18 cellular contexts compared by ENCODE assay signal in genomic region chr4:65502151-65502691, GRCh38.
A peak's percentile ranks its signal among the peaks of the same experiment; 100 is the strongest.
DNase-seq lines count a peak whose midpoint lies in the region; ATAC-seq, FAIRE-seq and TF ChIP-seq lines count a peak whose summit lies in the region.
"Had no signal": no experiment of that assay in that cellular context is flagged by ENCODE, and none has a peak within 500 bp of the region (broad histone marks: within the 10 kb centered on the region; RNA-seq: fewer than 3 reads in every experiment).

No MANE protein-coding gene starts in this region.

- POLR2A ChIA-PET in A549 (lab: Yijun Ruan, JAX) = no interaction called here

- no peak for TF ChIP-seq POLR2A in A549 (IDR thresholded peaks at IDR 0.05; ENCODE audit: low read length)

- H3K4me1 Mint-ChIP-seq in HFFc6 (ENCODE audit: low read depth) = no peaks in the 10 kb centered on the region; the same call in 1 of the 2 replicates
- H3K4me1 Mint-ChIP-seq: stimulated activated naive CD8-positive, alpha-beta T cell treated with anti-CD3 and anti-CD28 coated beads, Interleukin-15, amount 100 ng/mL, for 72 hours had no signal

- no peak for TF ChIP-seq CTCF in A549 (IDR thresholded peaks at IDR 0.05)
- TF ChIP-seq CTCF in HFFc6 (IDR thresholded peaks at IDR 0.05) = no peak
- no peak for TF ChIP-seq CTCF in fibroblast of the aortic adventitia (IDR thresholded peaks at IDR 0.05; ENCODE audit: insufficient read depth, low read length)

- H3K4me3 ChIP-seq in A549 (no peak overlapping the region), fibroblast of the aortic adventitia (ENCODE audit: low read depth, low read length) (no peak overlapping the region)

- H3K27ac Mint-ChIP-seq in HFFc6 = no peak overlapping the region
- H3K27ac Mint-ChIP-seq: stimulated activated naive CD8-positive, alpha-beta T cell treated with anti-CD3 and anti-CD28 coated beads, Interleukin-15, amount 100 ng/mL, for 72 hours had no signal

- H3K4me2 ChIP-seq in A549 = peak overlapping the region; percentile 42

- ATAC-seq in A549 = peak in 1 of 2 experiments; percentile 67; a peak in 4 of 6 replicates
- ATAC-seq in HG02763 (IDR thresholded peaks at IDR 0.05; ENCODE audit: unreplicated experiment) = no peak
- no peak for ATAC-seq in GM21515 (IDR thresholded peaks at IDR 0.05; ENCODE audit: unreplicated experiment)
- ATAC-seq: stimulated activated naive CD8-positive, alpha-beta T cell treated with anti-CD3 and anti-CD28 coated beads, Interleukin-15, amount 100 ng/mL, for 72 hours had no signal

- H3K4me3 Mint-ChIP-seq in HFFc6 = no peak overlapping the region
- H3K4me3 Mint-ChIP-seq: stimulated activated naive CD8-positive, alpha-beta T cell treated with anti-CD3 and anti-CD28 coated beads, Interleukin-15, amount 100 ng/mL, for 72 hours had no signal

- 0 out of 3 replicates have a peak, but pooled peaks cover 7% of the 10 kb centered on the region for H3K4me1 ChIP-seq in A549

- TF ChIP-seq RAD21 in A549 (conservative IDR thresholded peaks at IDR 0.05 in 1 of 2, IDR thresholded peaks at IDR 0.05 in 1 of 2) = no peak

- H3K9me3 ChIP-seq in A549 = no peaks in the 10 kb centered on the region

- peaks cover 21% of the 10 kb centered on the region for H3K9me3 Mint-ChIP-seq in HFFc6

- WGBS in A549 (ENCODE audit: missing lambda C conversion rate) = 0% methylated on average over 2 of the region's 2 CpGs

- no peaks in the 10 kb centered on the region for H3K36me3 Mint-ChIP-seq in HFFc6 (ENCODE audit: low read depth)

- no peak for FAIRE-seq in A549 (lab: Jason Lieb, UNC)
- FAIRE-seq: D721Med, keratinocyte, small intestine had no signal

- DNase-seq in A549 (ENCODE audit: low read depth in 1 of 2, low spot score in 1 of 2) (peak in 1 of 2 experiments; percentile 70), HFFc6 (peak; percentile 25), amniotic stem cell (lab: John Stamatoyannopoulos, UW) (peak; percentile 45), fibroblast of the aortic adventitia (ENCODE audit: low read depth) (peak; percentile 40), T-helper 9 cell (no peak), NCI-H2081 treated with DMSO at 0.1 percent for 48 hours (lab: John Stamatoyannopoulos, UW) (no peak)
- DNase-seq: activated CD4-positive, alpha-beta T cell treated with anti-CD3 and anti-CD28 coated beads, Interleukin-2, amount 50 U/mL, for 4 hours; aorta; KG1; midbrain; NCI-H748 treated with DMSO at 0.1 percent for 48 hours; occipital lobe; small intestine; stimulated activated naive CD8-positive, alpha-beta T cell treated with anti-CD3 and anti-CD28 coated beads, Interleukin-15, amount 100 ng/mL, for 72 hours had no signal

- CTCF ChIA-PET in A549 (lab: Yijun Ruan, JAX) = no interaction called here

- no peak overlapping the region for H3K27ac ChIP-seq in A549

- no peak for TF ChIP-seq EP300 in A549 (IDR thresholded peaks at IDR 0.05)

- no peaks in the 10 kb centered on the region for H3K27me3 Mint-ChIP-seq in HFFc6 (ENCODE audit: insufficient read depth)
- H3K27me3 Mint-ChIP-seq: stimulated activated naive CD8-positive, alpha-beta T cell treated with anti-CD3 and anti-CD28 coated beads, Interleukin-15, amount 100 ng/mL, for 72 hours had no signal

TF ChIP-seq in A549, 52 proteins besides CTCF, POLR2A, EP300 and RAD21:
- TF ChIP-seq BCL3 (IDR thresholded peaks at IDR 0.05) = no peak
- TF ChIP-seq FOSL2 (IDR thresholded peaks at IDR 0.05) = 0 out of 2 replicates have a peak, but pooled peaks have one; percentile 24
- peak; percentile 67 for TF ChIP-seq FOSL2 (CRISPR knock-in tag; IDR thresholded peaks at IDR 0.05)
- TF ChIP-seq GATA3 (IDR thresholded peaks at IDR 0.05; ENCODE audit: borderline replicate concordance) = peak; percentile 85
- no peak for TF ChIP-seq ZSCAN20 (CRISPR knock-in tag; IDR thresholded peaks at IDR 0.05)
- TF ChIP-seq USF2 (IDR thresholded peaks at IDR 0.05) = no peak
- TF ChIP-seq REST (IDR thresholded peaks at IDR 0.05) = no peak
- TF ChIP-seq RCOR1 (IDR thresholded peaks at IDR 0.05; ENCODE audit: low read depth, low read length) = no peak
- peak in 1 of 2 experiments; percentile 47; a peak in 2 of 4 replicates for TF ChIP-seq CEBPB (IDR thresholded peaks at IDR 0.05)
- peak; percentile 2 for TF ChIP-seq MAFK (IDR thresholded peaks at IDR 0.05; ENCODE audit: partially characterized antibody)
- TF ChIP-seq NR3C1 (IDR thresholded peaks at IDR 0.05) = no peak
- TF ChIP-seq FOXS1 (CRISPR knock-in tag; IDR thresholded peaks at IDR 0.05) = no peak
- TF ChIP-seq HMGXB4 (CRISPR knock-in tag; IDR thresholded peaks at IDR 0.05; ENCODE audit: borderline replicate concordance) = no peak
- TF ChIP-seq RNF2 (IDR thresholded peaks at IDR 0.05; ENCODE audit: borderline replicate concordance, low read depth) = no peak
- no peak for TF ChIP-seq HOXB5 (CRISPR knock-in tag; IDR thresholded peaks at IDR 0.05)
- no peak for TF ChIP-seq EHMT2 (IDR thresholded peaks at IDR 0.05; ENCODE audit: low read depth)
- TF ChIP-seq EHF (CRISPR knock-in tag; IDR thresholded peaks at IDR 0.05) = no peak
- no peak for TF ChIP-seq HES2 (IDR thresholded peaks at IDR 0.05)
- TF ChIP-seq JUNB (IDR thresholded peaks at IDR 0.05) = peak; percentile 63
- TF ChIP-seq RARB (CRISPR knock-in tag; IDR thresholded peaks at IDR 0.05) = no peak
- no peak for TF ChIP-seq ATOH8 (CRISPR knock-in tag; IDR thresholded peaks at IDR 0.05; ENCODE audit: low read depth)

Comparison
In these comparisons a context has a peak if more than half of its experiments do, and no peak if none do; other contexts are left out.
1. DNase-seq: peak in HFFc6 (single experiment), amniotic stem cell (single experiment) and fibroblast of the aortic adventitia (single experiment); none in T-helper 9 cell (single experiment) and NCI-H2081 treated with DMSO at 0.1 percent for 48 hours (single experiment).